ENCODE assay signal across 21 cellular contexts in the genomic region with DNA sequence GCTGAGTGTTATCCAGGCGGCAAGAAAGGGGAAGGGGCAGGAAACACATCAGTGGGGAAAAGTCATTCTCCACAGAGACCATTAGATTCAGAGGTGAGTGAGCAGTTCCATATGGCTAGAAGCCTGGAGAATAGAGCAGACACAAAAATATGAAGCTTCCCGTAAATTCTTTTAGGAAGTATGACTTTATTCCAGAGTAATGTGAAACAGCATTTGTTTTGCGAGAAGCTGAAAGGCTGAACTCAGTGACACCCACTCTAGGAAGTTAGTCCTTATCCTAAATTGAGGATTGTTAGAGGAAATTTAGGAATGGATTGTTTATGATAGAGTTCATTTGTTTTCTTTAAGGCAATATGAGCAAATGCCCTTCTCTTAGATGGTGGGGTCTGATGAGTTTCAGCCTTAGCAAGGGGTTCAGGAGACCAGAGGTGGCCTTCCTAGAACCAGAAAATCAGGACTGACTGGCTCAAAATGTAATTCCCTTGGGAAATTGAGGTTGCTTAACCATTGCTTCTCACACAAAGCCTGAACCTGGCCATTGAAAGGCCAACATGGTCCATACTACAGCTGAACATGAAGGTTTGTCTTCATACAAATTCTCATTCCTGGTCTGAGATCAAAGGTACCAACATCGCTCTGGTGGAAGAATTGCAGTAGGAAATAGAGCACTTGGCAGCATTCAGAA.
"Had no signal": no experiment of that assay in that cellular context is flagged by ENCODE, and none has a peak within 500 bp of the region (broad histone marks: within the 10 kb centered on the region; RNA-seq: fewer than 3 reads in every experiment).

No MANE protein-coding gene starts in this region.

- H3K36me3 Mint-ChIP-seq: activated naive CD8-positive, alpha-beta T cell treated with anti-CD3 and anti-CD28 coated beads, Interleukin-2, amount 10 ng/mL, durations not matched to agents 7 days and 5 days; immature natural killer cell; mesothelial cell of epicardium had no signal

- H3K27me3 ChIP-seq: cardiac muscle cell, heart left ventricle, stomach, testis had no signal

- H3K9me3 Mint-ChIP-seq: activated naive CD8-positive, alpha-beta T cell treated with anti-CD3 and anti-CD28 coated beads, Interleukin-2, amount 10 ng/mL, durations not matched to agents 7 days and 5 days; mesothelial cell of epicardium; nephron progenitor cell had no signal

- H3K27me3 Mint-ChIP-seq: progenitor cell of endocrine pancreas had no signal

- H3K9me3 ChIP-seq: heart left ventricle, lower lobe of right lung, stomach, testis had no signal

- H3K36me3 ChIP-seq: cardiac muscle cell, heart left ventricle, lower lobe of right lung, stomach had no signal

- ATAC-seq: activated CD8-positive, alpha-beta T cell treated with anti-CD3 and anti-CD28 coated beads, Interleukin-2, amount 10 ng/mL, durations not matched to agents 7 days and 5 days; esophagus mucosa; lower lobe of right lung; sciatic nerve had no signal

- H3K4me1 ChIP-seq: lower lobe of right lung, stomach, testis had no signal

- H3K4me1 Mint-ChIP-seq: immature natural killer cell had no signal

- H3K27ac ChIP-seq: cardiac muscle cell, lower lobe of right lung, stomach, testis had no signal

- H3K4me3 ChIP-seq: cardiac muscle cell, heart left ventricle, lower lobe of right lung, stomach, testis had no signal

- H3K4me3 Mint-ChIP-seq: activated CD8-positive, alpha-beta T cell treated with anti-CD3 and anti-CD28 coated beads, Interleukin-2, amount 10 ng/mL, durations not matched to agents 7 days and 5 days; activated naive CD8-positive, alpha-beta T cell treated with anti-CD3 and anti-CD28 coated beads, Interleukin-2, amount 10 ng/mL, durations not matched to agents 7 days and 5 days; immature natural killer cell; mesothelial cell of epicardium; nephron progenitor cell had no signal

- DNase-seq: activated CD4-positive, alpha-beta T cell treated with anti-CD3 and anti-CD28 coated beads for 4 hours; activated CD8-positive, alpha-beta memory T cell treated with anti-CD3 and anti-CD28 coated beads, Interleukin-2, amount 50 U/mL, for 4 hours; activated CD8-positive, alpha-beta T cell treated with anti-CD3 and anti-CD28 coated beads, Interleukin-2, amount 10 ng/mL, durations not matched to agents 7 days and 5 days; activated gamma-delta T cell; activated naive CD8-positive, alpha-beta T cell treated with anti-CD3 and anti-CD28 coated beads, Interleukin-2, amount 10 ng/mL, durations not matched to agents 7 days and 5 days; activated T-cell treated with anti-CD3 and anti-CD28 coated beads, Interleukin-2, amount 50 U/mL, for 48 hours; heart left ventricle; immature natural killer cell; lower lobe of right lung; nephron progenitor cell; occipital lobe; stimulated activated CD4-positive, alpha-beta T cell treated with anti-CD3 and anti-CD28 coated beads, Interleukin-12 subunit alpha, Interleukin-12 subunit beta, amount 100 ng/mL, for 4 hours; stimulated activated CD4-positive, alpha-beta T cell treated with anti-CD3 and anti-CD28 coated beads, Interleukin-2, amount 100 ng/mL, for 24 hours; stomach; T-helper 2 cell; testis had no signal

- H3K27ac Mint-ChIP-seq: activated CD8-positive, alpha-beta T cell treated with anti-CD3 and anti-CD28 coated beads, Interleukin-2, amount 10 ng/mL, durations not matched to agents 7 days and 5 days; activated naive CD8-positive, alpha-beta T cell treated with anti-CD3 and anti-CD28 coated beads, Interleukin-2, amount 10 ng/mL, durations not matched to agents 7 days and 5 days; immature natural killer cell; mesothelial cell of epicardium; nephron progenitor cell; progenitor cell of endocrine pancreas had no signal
